17 cellular contexts compared by ENCODE assay signal in genomic region chr4:112270643-112271484, GRCh38. TPM values are rescaled to one million over a fixed set of nuclear protein-coding genes. Genes with fewer than 3 reads are reported as not detected.
DNase-seq lines count a peak whose midpoint lies in the region; ATAC-seq, FAIRE-seq and TF ChIP-seq lines count a peak whose summit lies in the region.
"Had no signal": no experiment of that assay in that cellular context is flagged by ENCODE, and none has a peak within 500 bp of the region (broad histone marks: within the 10 kb centered on the region; RNA-seq: fewer than 3 reads in every experiment).

No MANE protein-coding gene starts in this region.

- CTCF ChIA-PET in H1 (lab: Charles Lee; ENCODE audit: partially characterized antibody): interaction anchor here (0.8 to 2.1 kb wide), 8 partner anchors 9 to 326 kb away, joined by 3 to 6 read pairs (median 3); no protein-coding TSS in a partner anchor

- intact Hi-C loops in left ventricle myocardium inferior (cut with micrococcal nuclease): no loop called here

- H3K36me3 Mint-ChIP-seq in activated T-cell treated with anti-CD3 and anti-CD28 coated beads, Interleukin-2, amount 50 U/mL, for 4 hours (ENCODE audit: insufficient read depth): peaks cover 16% of the 10 kb centered on the region
- H3K36me3 Mint-ChIP-seq in stimulated activated naive B cell treated with anti-CD40 and anti-IgM and Interleukin-4, amounts not matched to agents 10 μg/mL and 1 μg/mL and 100 μg/mL, for 72 hours: peaks cover 19 to 49% of the 10 kb centered on the region in 2 donors

- TF ChIP-seq CTCF in H1 (IDR thresholded peaks at IDR 0.05; ENCODE audit: control extremely low read depth in 1 of 3, insufficient read depth in 1 of 3, low read depth in 1 of 3, low read length in 3 of 3): no peak
- no peak for TF ChIP-seq CTCF in left ventricle myocardium inferior (IDR thresholded peaks at IDR 0.05; ENCODE audit: borderline replicate concordance)

- H3K56ac ChIP-seq in H1 (replicated peaks; ENCODE audit: insufficient read length, low read depth, low read length): no peak overlapping the region

- WGBS in H1 (ENCODE audit: extremely low coverage in 1 of 2, insufficient coverage in 1 of 2, insufficient read length in 1 of 2, insufficient replicate concordance in 2 of 2, low coverage in 1 of 2, low lambda C conversion rate in 2 of 2, missing lambda C conversion rate in 1 of 2), 2 experiments: 71% methylated on average over 8 of the region's 8 CpGs; no CpG with 5 or more reads in 1 of the 2 experiments

- no peak overlapping the region for H3K14ac ChIP-seq in H1 (ENCODE audit: insufficient read length)

- H3K9ac ChIP-seq in NT2/D1 (ENCODE audit: insufficient read length, low read depth) (no peak overlapping the region), H1 (replicated peaks in 1 of 4; ENCODE audit: extremely low read depth in 1 of 4, low read depth in 3 of 4, low read length in 3 of 4) (no peak overlapping the region; a peak in 1 of 7 replicates)

- H4K20me1 ChIP-seq in H1 (replicated peaks in 1 of 2; ENCODE audit: control insufficient read depth in 1 of 2, insufficient read depth in 2 of 2, low read length in 2 of 2): no peaks in the 10 kb centered on the region

- H3K27ac Mint-ChIP-seq in stimulated activated naive B cell treated with anti-CD40 and anti-IgM and Interleukin-4, amounts not matched to agents 10 μg/mL and 1 μg/mL and 100 μg/mL, for 72 hours: peak overlapping the region; percentile 44

- H2BK20ac ChIP-seq in H1 (ENCODE audit: low read length): no peak overlapping the region

- H3K27me3 Mint-ChIP-seq in activated T-cell treated with anti-CD3 and anti-CD28 coated beads, Interleukin-2, amount 50 U/mL, for 4 hours (ENCODE audit: low read depth): no peaks in the 10 kb centered on the region
- H3K27me3 Mint-ChIP-seq in stimulated activated naive B cell treated with anti-CD40 and anti-IgM and Interleukin-4, amounts not matched to agents 10 μg/mL and 1 μg/mL and 100 μg/mL, for 72 hours: no peaks in the 10 kb centered on the region

- no peak overlapping the region for H4K8ac ChIP-seq in H1 (ENCODE audit: extremely low read depth, insufficient read depth, low read length)

- H3K4me3 Mint-ChIP-seq in activated T-cell treated with anti-CD3 and anti-CD28 coated beads, Interleukin-2, amount 50 U/mL, for 4 hours: no peak overlapping the region
- H3K4me3 Mint-ChIP-seq in stimulated activated naive B cell treated with anti-CD40 and anti-IgM and Interleukin-4, amounts not matched to agents 10 μg/mL and 1 μg/mL and 100 μg/mL, for 72 hours: no peak overlapping the region

- DNase-seq in activated T-cell treated with anti-CD3 and anti-CD28 coated beads, Interleukin-2, amount 50 U/mL, for 4 hours: no peak
- no peak for DNase-seq in activated T-cell treated with anti-CD3 and anti-CD28 coated beads, Interleukin-2, amount 50 U/mL, for 1 hour
- peak; percentile 20 for DNase-seq in NT2/D1 (ENCODE audit: low read depth, low spot score)
- no peak for DNase-seq in H1 (ENCODE audit: low read depth in 1 of 2, low spot score in 2 of 2)
- DNase-seq in stimulated activated naive B cell treated with anti-CD40 and anti-IgM and Interleukin-4, amounts not matched to agents 10 μg/mL and 1 μg/mL and 100 μg/mL, for 72 hours: no peak
- DNase-seq in SKM-1 treated with dmso at 0.1 percent for 144 hours (lab: John Stamatoyannopoulos, UW; ENCODE audit: unreplicated experiment): no peak
- DNase-seq in left ventricle myocardium inferior: no peak
- DNase-seq: BE2C; body of pancreas; esophagus squamous epithelium; left lung; NCI-H2171; occipital lobe; SHP77; stimulated activated CD4-positive, alpha-beta T cell treated with anti-CD3 and anti-CD28 coated beads, Interleukin-2, amount 100 ng/mL, for 48 hours; thyroid gland had no signal

- H2AK5ac ChIP-seq in H1 (ENCODE audit: low read depth, low read length): no peak overlapping the region

- peaks cover 14% of the 10 kb centered on the region for H3K36me3 ChIP-seq in NT2/D1 (ENCODE audit: insufficient read depth, insufficient read length, low read length)
- H3K36me3 ChIP-seq in H1 (ENCODE audit: control insufficient read depth in 2 of 4, insufficient read depth in 4 of 4, low read length in 3 of 4): peaks cover 0 to 24% (median 2%) of the 10 kb centered on the region in 4 experiments; a peak in 2 of 8 replicates
- H3K36me3 ChIP-seq in left ventricle myocardium inferior: peaks cover 3% of the 10 kb centered on the region
- H3K36me3 ChIP-seq: BE2C, thyroid gland had no signal

- H3K4me3 ChIP-seq in NT2/D1 (ENCODE audit: insufficient read length, low read depth) (no peak overlapping the region), H1 (ENCODE audit: extremely low read depth in 1 of 4, insufficient read depth in 2 of 4, low read depth in 3 of 4, low read length in 4 of 4) (no peak overlapping the region), left ventricle myocardium inferior (no peak overlapping the region)
- H3K4me3 ChIP-seq: body of pancreas, esophagus squamous epithelium, left lung, thyroid gland had no signal

- no peak overlapping the region for H2BK5ac ChIP-seq in H1 (ENCODE audit: low read depth, low read length)

- H3K23me2 ChIP-seq in H1 (ENCODE audit: low read depth, low read length): no peaks in the 10 kb centered on the region

- no peak for TF ChIP-seq EP300 in H1 (IDR thresholded peaks at IDR 0.05; ENCODE audit: borderline replicate concordance in 1 of 2, low read depth in 2 of 2, low read length in 2 of 2)

- no peak for TF ChIP-seq RAD21 in H1 (IDR thresholded peaks at IDR 0.05 in 1 of 2, conservative IDR thresholded peaks at IDR 0.05 in 1 of 2; ENCODE audit: low read depth in 2 of 2, low read length in 2 of 2)

- TF ChIP-seq POLR2A in H1 (IDR thresholded peaks at IDR 0.05; ENCODE audit: control extremely low read depth in 1 of 2, low read depth in 2 of 2, low read length in 2 of 2): no peak

- peak; percentile 60 for FAIRE-seq in H1 (lab: Jason Lieb, UNC)

- no peak overlapping the region for H4K5ac ChIP-seq in H1 (ENCODE audit: insufficient read length, low read depth, low read length)

- H3K9me3 ChIP-seq in NT2/D1 (ENCODE audit: insufficient read depth, low read length): peaks cover 6% of the 10 kb centered on the region
- H3K9me3 ChIP-seq in H1 (ENCODE audit: insufficient read depth in 2 of 2, low read depth in 1 of 2, low read length in 1 of 2): no peaks in the 10 kb centered on the region
- no peaks in the 10 kb centered on the region for H3K9me3 ChIP-seq in left ventricle myocardium inferior (replicated peaks)
- H3K9me3 ChIP-seq: BE2C, body of pancreas, esophagus squamous epithelium, left lung, thyroid gland had no signal

- H2AFZ ChIP-seq in H1 (ENCODE audit: low read length): no peak overlapping the region

- H3K79me1 ChIP-seq in H1 (ENCODE audit: low read depth, low read length): no peaks in the 10 kb centered on the region

- H3K9me3 Mint-ChIP-seq in activated T-cell treated with anti-CD3 and anti-CD28 coated beads, Interleukin-2, amount 50 U/mL, for 4 hours: no peaks in the 10 kb centered on the region
- H3K9me3 Mint-ChIP-seq in stimulated activated naive B cell treated with anti-CD40 and anti-IgM and Interleukin-4, amounts not matched to agents 10 μg/mL and 1 μg/mL and 100 μg/mL, for 72 hours: no peaks in the 10 kb centered on the region

- peak overlapping the region in 1 of 2 experiments; percentile 77; a peak in 2 of 4 replicates for H3K4me2 ChIP-seq in H1 (ENCODE audit: insufficient read depth in 1 of 2, low read depth in 2 of 2, low read length in 2 of 2)

- H3K18ac ChIP-seq in H1 (ENCODE audit: extremely low read depth, low read length): no peak overlapping the region

- no peak overlapping the region for H4K91ac ChIP-seq in H1 (replicated peaks; ENCODE audit: insufficient read length, low read length)

- no peak overlapping the region for H2BK12ac ChIP-seq in H1 (ENCODE audit: low read depth, low read length)

- 0 out of 2 replicates have a peak overlapping the region, but pooled peaks have one; percentile 76 for H2BK15ac ChIP-seq in H1 (ENCODE audit: low read length)

- H3K4ac ChIP-seq in H1 (replicated peaks; ENCODE audit: insufficient read length, low read depth, low read length): no peak overlapping the region

- POLR2A ChIA-PET in H1 (lab: Charles Lee; ENCODE audit: partially characterized antibody): interaction anchor here (1.2 to 1.7 kb wide), 2 partner anchors 13 to 15 kb away, joined by 3 to 9 read pairs; partner anchors contain the start of gene TIFA

- ATAC-seq in activated T-cell treated with anti-CD3 and anti-CD28 coated beads, Interleukin-2, amount 50 U/mL, for 4 hours: peak; percentile 24 to 45
- no peak for ATAC-seq in stimulated activated naive B cell treated with anti-CD40 and anti-IgM and Interleukin-4, amounts not matched to agents 10 μg/mL and 1 μg/mL and 100 μg/mL, for 72 hours (replicated peaks)
- no peak for ATAC-seq in HG03159 (IDR thresholded peaks at IDR 0.05; ENCODE audit: unreplicated experiment)
- ATAC-seq: body of pancreas, left lung had no signal

- peaks cover 45% of the 10 kb centered on the region for H3K4me1 Mint-ChIP-seq in activated T-cell treated with anti-CD3 and anti-CD28 coated beads, Interleukin-2, amount 50 U/mL, for 4 hours (ENCODE audit: low read depth)
- H3K4me1 Mint-ChIP-seq in stimulated activated naive B cell treated with anti-CD40 and anti-IgM and Interleukin-4, amounts not matched to agents 10 μg/mL and 1 μg/mL and 100 μg/mL, for 72 hours: peaks cover 19 to 38% of the 10 kb centered on the region in 2 donors

- H3K27me3 ChIP-seq in NT2/D1 (ENCODE audit: insufficient read depth, insufficient read length) (no peaks in the 10 kb centered on the region), H1 (replicated peaks in 1 of 4; ENCODE audit: control insufficient read depth in 3 of 4, extremely low read depth in 1 of 4, insufficient read depth in 3 of 4, low read length in 3 of 4) (no peaks in the 10 kb centered on the region), left ventricle myocardium inferior (ENCODE audit: low read depth) (no peaks in the 10 kb centered on the region)
- H3K27me3 ChIP-seq: BE2C, body of pancreas, esophagus squamous epithelium, left lung, thyroid gland had no signal

- H3K4me1 ChIP-seq in NT2/D1 (ENCODE audit: insufficient read depth, insufficient read length) (no peaks in the 10 kb centered on the region), H1 (replicated peaks in 1 of 4; ENCODE audit: control insufficient read depth in 3 of 4, insufficient read depth in 4 of 4, low read length in 3 of 4) (peaks cover 2 to 11% (median 5%) of the 10 kb centered on the region in 4 experiments; a peak in 5 of 7 replicates), left ventricle myocardium inferior (peaks cover 22% of the 10 kb centered on the region)
- H3K4me1 ChIP-seq: esophagus squamous epithelium, left lung, thyroid gland had no signal

- no peak overlapping the region for H3K23ac ChIP-seq in H1 (ENCODE audit: insufficient read length)

- no peaks in the 10 kb centered on the region for H3K79me2 ChIP-seq in H1 (ENCODE audit: control insufficient read depth in 1 of 2, insufficient read depth in 2 of 2, low read length in 2 of 2)

- H3K27ac ChIP-seq in H1 (ENCODE audit: low read depth, low read length) (no peak overlapping the region), left ventricle myocardium inferior (replicated peaks) (no peak overlapping the region)
- H3K27ac ChIP-seq: body of pancreas, esophagus squamous epithelium, left lung, thyroid gland had no signal

- H2BK120ac ChIP-seq in H1 (replicated peaks; ENCODE audit: low read depth, low read length): no peak overlapping the region

RNA-seq across cellular contexts. Expression of gene TIFA, which starts 14.8 kb away (rescaled TPM):
- total RNA-seq in activated T-cell treated with anti-CD3 and anti-CD28 coated beads, Interleukin-2, amount 50 U/mL, for 4 hours: 10 to 100 TPM; 13.4 to 29.9 (median 21.1) TPM
- 2.7 and 2.9 TPM in 2 replicates for total RNA-seq in H1 (2021; fragmentation: NEBNext Ultra II Directional; extraction: Animal tissue kit (Norgen Biotek cat#: 25700))
- polyA plus RNA-seq in H1 (2011; rRNA removed): 0.42 and 0.77 TPM in 2 replicates
- polyA plus RNA-seq in H1 (2011; cell fraction: cytosol; rRNA removed): 0.81 TPM
- 0.36 TPM for polyA plus RNA-seq in H1 (2011; cell fraction: nucleus; rRNA removed)
- 1.2 to 2.5 TPM (median 1.6 TPM) in 4 replicates for polyA plus RNA-seq in H1 (2012, experiment 1 of 2)
- 1.4 TPM for polyA plus RNA-seq in H1 (2012, experiment 2 of 2)
- 2.2 TPM for polyA plus RNA-seq in H1 (2013, experiment 1 of 2)
- polyA plus RNA-seq in H1 (2013, experiment 2 of 2): 2.0 TPM
- polyA minus RNA-seq in H1 (2011; rRNA and poly(A)+ RNA removed): 1.1 and 1.2 TPM in 2 replicates
- polyA minus RNA-seq in H1 (2011; cell fraction: cytosol; rRNA and poly(A)+ RNA removed): 0.66 TPM
- polyA minus RNA-seq in H1 (2011; cell fraction: nucleus; rRNA and poly(A)+ RNA removed): 1.6 TPM
- total RNA-seq in left ventricle myocardium inferior: 16.1 TPM

RNA-seq across cellular contexts. Expression of gene ALPK1, which starts 26.3 kb away (rescaled TPM):
- total RNA-seq in activated T-cell treated with anti-CD3 and anti-CD28 coated beads, Interleukin-2, amount 50 U/mL, for 4 hours: 1 to 10 TPM; 2.6 to 4.0 (median 3.6) TPM
- 0.43 and 0.44 TPM in 2 replicates for total RNA-seq in H1 (2021; fragmentation: NEBNext Ultra II Directional; extraction: Animal tissue kit (Norgen Biotek cat#: 25700))
- polyA plus RNA-seq in H1 (2011; rRNA removed): 0.03 and 0.08 TPM in 2 replicates
- polyA plus RNA-seq in H1 (2011; cell fraction: cytosol; rRNA removed): 0.12 TPM
- 0.23 TPM for polyA plus RNA-seq in H1 (2011; cell fraction: nucleus; rRNA removed)
- polyA plus RNA-seq in H1 (2012, experiment 1 of 2): 0.06 to 0.33 TPM (median 0.24 TPM) in 4 replicates
- not detected for polyA plus RNA-seq in H1 (2012, experiment 2 of 2)
- polyA plus RNA-seq in H1 (2013, experiment 1 of 2): 0.14 TPM
- 0.13 TPM for polyA plus RNA-seq in H1 (2013, experiment 2 of 2)
- polyA minus RNA-seq in H1 (2011; rRNA and poly(A)+ RNA removed): 0.57 and 0.61 TPM in 2 replicates
- polyA minus RNA-seq in H1 (2011; cell fraction: cytosol; rRNA and poly(A)+ RNA removed): 0.59 TPM
- 3.3 TPM for polyA minus RNA-seq in H1 (2011; cell fraction: nucleus; rRNA and poly(A)+ RNA removed)
- 3.1 TPM for total RNA-seq in left ventricle myocardium inferior

RNA-seq across cellular contexts. Expression of gene AP1AR, which starts 39.3 kb away (rescaled TPM):
- total RNA-seq in activated T-cell treated with anti-CD3 and anti-CD28 coated beads, Interleukin-2, amount 50 U/mL, for 4 hours: 10 to 100 TPM; 19.1 to 27.4 (median 20.6) TPM
- total RNA-seq in H1 (2021; fragmentation: NEBNext Ultra II Directional; extraction: Animal tissue kit (Norgen Biotek cat#: 25700)): 26.9 and 27.7 TPM in 2 replicates
- polyA plus RNA-seq in H1 (2011; rRNA removed): 5.3 and 7.2 TPM in 2 replicates
- 13.6 TPM for polyA plus RNA-seq in H1 (2011; cell fraction: cytosol; rRNA removed)
- 16.1 TPM for polyA plus RNA-seq in H1 (2011; cell fraction: nucleus; rRNA removed)
- 9.8 to 16.0 TPM (median 10.7 TPM) in 4 replicates for polyA plus RNA-seq in H1 (2012, experiment 1 of 2)
- 5.7 TPM for polyA plus RNA-seq in H1 (2012, experiment 2 of 2)
- polyA plus RNA-seq in H1 (2013, experiment 1 of 2): 14.5 TPM
- 13.2 TPM for polyA plus RNA-seq in H1 (2013, experiment 2 of 2)
- polyA minus RNA-seq in H1 (2011; rRNA and poly(A)+ RNA removed): 1.8 and 5.4 TPM in 2 replicates
- polyA minus RNA-seq in H1 (2011; cell fraction: cytosol; rRNA and poly(A)+ RNA removed): 22.8 TPM
- polyA minus RNA-seq in H1 (2011; cell fraction: nucleus; rRNA and poly(A)+ RNA removed): 22.9 TPM
- total RNA-seq in left ventricle myocardium inferior: 9.6 TPM

Comparison
In these comparisons a context has a peak if more than half of its experiments do, and no peak if none do; other contexts are left out.
1. ATAC-seq: peak in activated T-cell treated with anti-CD3 and anti-CD28 coated beads, Interleukin-2, amount 50 U/mL, for 4 hours (2 of 2); none in stimulated activated naive B cell treated with anti-CD40 and anti-IgM and Interleukin-4, amounts not matched to agents 10 μg/mL and 1 μg/mL and 100 μg/mL, for 72 hours (0 of 2) and HG03159 (single experiment).